1 cellular context compared by ENCODE assay signal in the genomic region with DNA sequence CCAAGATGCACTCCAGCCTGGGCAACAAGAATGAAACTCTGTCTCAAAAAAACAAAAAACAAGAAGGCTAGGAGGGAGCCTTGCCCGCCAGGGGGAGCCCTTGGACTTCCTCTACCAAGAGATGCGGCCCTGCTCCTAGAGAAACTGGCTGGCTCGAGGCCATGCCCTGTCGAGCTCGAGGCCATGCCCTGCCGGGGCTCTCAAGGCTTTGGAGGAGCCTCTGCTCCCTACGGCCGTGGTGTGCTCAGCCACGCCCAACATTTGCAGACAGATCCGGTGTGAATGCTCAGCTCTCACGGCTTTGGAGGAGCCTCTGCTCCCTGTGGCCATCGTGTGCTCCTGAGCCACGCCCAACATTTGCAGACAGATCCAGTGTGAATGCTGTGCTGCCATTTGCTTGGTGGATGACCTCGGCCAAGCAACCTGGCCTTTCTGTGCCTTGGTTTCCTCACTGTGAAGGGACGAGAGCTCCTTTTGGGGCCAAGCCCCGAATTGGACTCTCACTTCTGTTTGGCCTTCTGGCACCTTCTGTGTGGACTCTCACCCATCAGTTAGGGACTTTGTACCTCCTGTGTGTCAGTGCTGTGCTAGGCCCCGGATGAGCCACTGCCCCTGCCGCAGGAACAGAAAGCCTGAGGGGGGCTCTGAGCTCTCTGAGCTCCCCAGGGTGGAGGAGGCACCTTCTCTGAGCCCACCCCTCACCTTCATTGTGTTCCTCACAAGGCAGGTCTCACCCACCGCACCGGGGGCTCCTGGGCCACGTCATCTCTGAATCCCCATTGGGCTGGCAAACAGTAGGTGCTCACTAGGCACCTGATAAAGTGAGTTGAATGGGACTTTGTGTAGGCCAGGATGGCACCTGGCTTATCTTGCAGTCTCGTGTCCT.
TF ChIP-seq lines count a peak whose summit lies in the region.

No MANE protein-coding gene starts in this region.

TF ChIP-seq in GM12878, 131 proteins besides CTCF, POLR2A, EP300 and RAD21 (continues in another document):
- peak; percentile 78 for TF ChIP-seq YY1 (IDR thresholded peaks at IDR 0.05; ENCODE audit: low read depth, low read length)
- TF ChIP-seq POU2F2 (IDR thresholded peaks at IDR 0.05; ENCODE audit: borderline replicate concordance, low read depth, low read length), result peak; percentile 45; the same call in 1 of the 3 replicates
- TF ChIP-seq ZNF384 (IDR thresholded peaks at IDR 0.05; ENCODE audit: borderline replicate concordance, low read depth, low read length), result peak; percentile 60
- TF ChIP-seq SPI1 (IDR thresholded peaks at IDR 0.05; ENCODE audit: borderline replicate concordance, insufficient read depth, low read depth, low read length), result no peak
- no peak; the same call in 1 of the 2 replicates for TF ChIP-seq MXI1 (IDR thresholded peaks at IDR 0.05; ENCODE audit: low read depth, low read length)
- TF ChIP-seq, protein P1, sequence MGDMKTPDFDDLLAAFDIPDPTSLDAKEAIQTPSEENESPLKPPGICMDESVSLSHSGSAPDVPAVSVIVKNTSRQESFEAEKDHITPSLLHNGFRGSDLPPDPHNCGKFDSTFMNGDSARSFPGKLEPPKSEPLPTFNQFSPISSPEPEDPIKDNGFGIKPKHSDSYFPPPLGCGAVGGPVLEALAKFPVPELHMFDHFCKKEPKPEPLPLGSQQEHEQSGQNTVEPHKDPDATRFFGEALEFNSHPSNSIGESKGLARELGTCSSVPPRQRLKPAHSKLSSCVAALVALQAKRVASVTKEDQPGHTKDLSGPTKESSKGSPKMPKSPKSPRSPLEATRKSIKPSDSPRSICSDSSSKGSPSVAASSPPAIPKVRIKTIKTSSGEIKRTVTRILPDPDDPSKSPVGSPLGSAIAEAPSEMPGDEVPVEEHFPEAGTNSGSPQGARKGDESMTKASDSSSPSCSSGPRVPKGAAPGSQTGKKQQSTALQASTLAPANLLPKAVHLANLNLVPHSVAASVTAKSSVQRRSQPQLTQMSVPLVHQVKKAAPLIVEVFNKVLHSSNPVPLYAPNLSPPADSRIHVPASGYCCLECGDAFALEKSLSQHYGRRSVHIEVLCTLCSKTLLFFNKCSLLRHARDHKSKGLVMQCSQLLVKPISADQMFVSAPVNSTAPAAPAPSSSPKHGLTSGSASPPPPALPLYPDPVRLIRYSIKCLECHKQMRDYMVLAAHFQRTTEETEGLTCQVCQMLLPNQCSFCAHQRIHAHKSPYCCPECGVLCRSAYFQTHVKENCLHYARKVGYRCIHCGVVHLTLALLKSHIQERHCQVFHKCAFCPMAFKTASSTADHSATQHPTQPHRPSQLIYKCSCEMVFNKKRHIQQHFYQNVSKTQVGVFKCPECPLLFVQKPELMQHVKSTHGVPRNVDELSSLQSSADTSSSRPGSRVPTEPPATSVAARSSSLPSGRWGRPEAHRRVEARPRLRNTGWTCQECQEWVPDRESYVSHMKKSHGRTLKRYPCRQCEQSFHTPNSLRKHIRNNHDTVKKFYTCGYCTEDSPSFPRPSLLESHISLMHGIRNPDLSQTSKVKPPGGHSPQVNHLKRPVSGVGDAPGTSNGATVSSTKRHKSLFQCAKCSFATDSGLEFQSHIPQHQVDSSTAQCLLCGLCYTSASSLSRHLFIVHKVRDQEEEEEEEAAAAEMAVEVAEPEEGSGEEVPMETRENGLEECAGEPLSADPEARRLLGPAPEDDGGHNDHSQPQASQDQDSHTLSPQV (IDR thresholded peaks at IDR 0.05), result peak; percentile 37; the same call in 1 of the 2 replicates
- TF ChIP-seq, protein P2, sequence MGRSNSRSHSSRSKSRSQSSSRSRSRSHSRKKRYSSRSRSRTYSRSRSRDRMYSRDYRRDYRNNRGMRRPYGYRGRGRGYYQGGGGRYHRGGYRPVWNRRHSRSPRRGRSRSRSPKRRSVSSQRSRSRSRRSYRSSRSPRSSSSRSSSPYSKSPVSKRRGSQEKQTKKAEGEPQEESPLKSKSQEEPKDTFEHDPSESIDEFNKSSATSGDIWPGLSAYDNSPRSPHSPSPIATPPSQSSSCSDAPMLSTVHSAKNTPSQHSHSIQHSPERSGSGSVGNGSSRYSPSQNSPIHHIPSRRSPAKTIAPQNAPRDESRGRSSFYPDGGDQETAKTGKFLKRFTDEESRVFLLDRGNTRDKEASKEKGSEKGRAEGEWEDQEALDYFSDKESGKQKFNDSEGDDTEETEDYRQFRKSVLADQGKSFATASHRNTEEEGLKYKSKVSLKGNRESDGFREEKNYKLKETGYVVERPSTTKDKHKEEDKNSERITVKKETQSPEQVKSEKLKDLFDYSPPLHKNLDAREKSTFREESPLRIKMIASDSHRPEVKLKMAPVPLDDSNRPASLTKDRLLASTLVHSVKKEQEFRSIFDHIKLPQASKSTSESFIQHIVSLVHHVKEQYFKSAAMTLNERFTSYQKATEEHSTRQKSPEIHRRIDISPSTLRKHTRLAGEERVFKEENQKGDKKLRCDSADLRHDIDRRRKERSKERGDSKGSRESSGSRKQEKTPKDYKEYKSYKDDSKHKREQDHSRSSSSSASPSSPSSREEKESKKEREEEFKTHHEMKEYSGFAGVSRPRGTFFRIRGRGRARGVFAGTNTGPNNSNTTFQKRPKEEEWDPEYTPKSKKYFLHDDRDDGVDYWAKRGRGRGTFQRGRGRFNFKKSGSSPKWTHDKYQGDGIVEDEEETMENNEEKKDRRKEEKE (IDR thresholded peaks at IDR 0.05), result no peak
- TF ChIP-seq IKZF1 (conservative IDR thresholded peaks at IDR 0.05), result 0 out of 2 replicates have a peak, but pooled peaks have one; percentile 17
- no peak for TF ChIP-seq ZNF622 (IDR thresholded peaks at IDR 0.05)
- TF ChIP-seq, protein P3, sequence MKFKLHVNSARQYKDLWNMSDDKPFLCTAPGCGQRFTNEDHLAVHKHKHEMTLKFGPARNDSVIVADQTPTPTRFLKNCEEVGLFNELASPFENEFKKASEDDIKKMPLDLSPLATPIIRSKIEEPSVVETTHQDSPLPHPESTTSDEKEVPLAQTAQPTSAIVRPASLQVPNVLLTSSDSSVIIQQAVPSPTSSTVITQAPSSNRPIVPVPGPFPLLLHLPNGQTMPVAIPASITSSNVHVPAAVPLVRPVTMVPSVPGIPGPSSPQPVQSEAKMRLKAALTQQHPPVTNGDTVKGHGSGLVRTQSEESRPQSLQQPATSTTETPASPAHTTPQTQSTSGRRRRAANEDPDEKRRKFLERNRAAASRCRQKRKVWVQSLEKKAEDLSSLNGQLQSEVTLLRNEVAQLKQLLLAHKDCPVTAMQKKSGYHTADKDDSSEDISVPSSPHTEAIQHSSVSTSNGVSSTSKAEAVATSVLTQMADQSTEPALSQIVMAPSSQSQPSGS (IDR thresholded peaks at IDR 0.05; ENCODE audit: low read length), result no peak
- TF ChIP-seq ZNF24 (IDR thresholded peaks at IDR 0.05), result 0 out of 2 replicates have a peak, but pooled peaks have one; percentile 13
- 0 out of 2 replicates have a peak, but pooled peaks have one; percentile 15 for TF ChIP-seq RUNX3 (IDR thresholded peaks at IDR 0.05; ENCODE audit: low read length)
- TF ChIP-seq, protein P4, sequence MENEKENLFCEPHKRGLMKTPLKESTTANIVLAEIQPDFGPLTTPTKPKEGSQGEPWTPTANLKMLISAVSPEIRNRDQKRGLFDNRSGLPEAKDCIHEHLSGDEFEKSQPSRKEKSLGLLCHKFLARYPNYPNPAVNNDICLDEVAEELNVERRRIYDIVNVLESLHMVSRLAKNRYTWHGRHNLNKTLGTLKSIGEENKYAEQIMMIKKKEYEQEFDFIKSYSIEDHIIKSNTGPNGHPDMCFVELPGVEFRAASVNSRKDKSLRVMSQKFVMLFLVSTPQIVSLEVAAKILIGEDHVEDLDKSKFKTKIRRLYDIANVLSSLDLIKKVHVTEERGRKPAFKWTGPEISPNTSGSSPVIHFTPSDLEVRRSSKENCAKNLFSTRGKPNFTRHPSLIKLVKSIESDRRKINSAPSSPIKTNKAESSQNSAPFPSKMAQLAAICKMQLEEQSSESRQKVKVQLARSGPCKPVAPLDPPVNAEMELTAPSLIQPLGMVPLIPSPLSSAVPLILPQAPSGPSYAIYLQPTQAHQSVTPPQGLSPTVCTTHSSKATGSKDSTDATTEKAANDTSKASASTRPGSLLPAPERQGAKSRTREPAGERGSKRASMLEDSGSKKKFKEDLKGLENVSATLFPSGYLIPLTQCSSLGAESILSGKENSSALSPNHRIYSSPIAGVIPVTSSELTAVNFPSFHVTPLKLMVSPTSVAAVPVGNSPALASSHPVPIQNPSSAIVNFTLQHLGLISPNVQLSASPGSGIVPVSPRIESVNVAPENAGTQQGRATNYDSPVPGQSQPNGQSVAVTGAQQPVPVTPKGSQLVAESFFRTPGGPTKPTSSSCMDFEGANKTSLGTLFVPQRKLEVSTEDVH (IDR thresholded peaks at IDR 0.05; ENCODE audit: low read depth, partially characterized antibody), result no peak
- TF ChIP-seq, protein P5, sequence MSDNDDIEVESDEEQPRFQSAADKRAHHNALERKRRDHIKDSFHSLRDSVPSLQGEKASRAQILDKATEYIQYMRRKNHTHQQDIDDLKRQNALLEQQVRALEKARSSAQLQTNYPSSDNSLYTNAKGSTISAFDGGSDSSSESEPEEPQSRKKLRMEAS (IDR thresholded peaks at IDR 0.05; ENCODE audit: low read depth, low read length), result peak; percentile 83
- no peak for TF ChIP-seq SMAD5 (IDR thresholded peaks at IDR 0.05; ENCODE audit: low read depth)
- TF ChIP-seq, protein P6, sequence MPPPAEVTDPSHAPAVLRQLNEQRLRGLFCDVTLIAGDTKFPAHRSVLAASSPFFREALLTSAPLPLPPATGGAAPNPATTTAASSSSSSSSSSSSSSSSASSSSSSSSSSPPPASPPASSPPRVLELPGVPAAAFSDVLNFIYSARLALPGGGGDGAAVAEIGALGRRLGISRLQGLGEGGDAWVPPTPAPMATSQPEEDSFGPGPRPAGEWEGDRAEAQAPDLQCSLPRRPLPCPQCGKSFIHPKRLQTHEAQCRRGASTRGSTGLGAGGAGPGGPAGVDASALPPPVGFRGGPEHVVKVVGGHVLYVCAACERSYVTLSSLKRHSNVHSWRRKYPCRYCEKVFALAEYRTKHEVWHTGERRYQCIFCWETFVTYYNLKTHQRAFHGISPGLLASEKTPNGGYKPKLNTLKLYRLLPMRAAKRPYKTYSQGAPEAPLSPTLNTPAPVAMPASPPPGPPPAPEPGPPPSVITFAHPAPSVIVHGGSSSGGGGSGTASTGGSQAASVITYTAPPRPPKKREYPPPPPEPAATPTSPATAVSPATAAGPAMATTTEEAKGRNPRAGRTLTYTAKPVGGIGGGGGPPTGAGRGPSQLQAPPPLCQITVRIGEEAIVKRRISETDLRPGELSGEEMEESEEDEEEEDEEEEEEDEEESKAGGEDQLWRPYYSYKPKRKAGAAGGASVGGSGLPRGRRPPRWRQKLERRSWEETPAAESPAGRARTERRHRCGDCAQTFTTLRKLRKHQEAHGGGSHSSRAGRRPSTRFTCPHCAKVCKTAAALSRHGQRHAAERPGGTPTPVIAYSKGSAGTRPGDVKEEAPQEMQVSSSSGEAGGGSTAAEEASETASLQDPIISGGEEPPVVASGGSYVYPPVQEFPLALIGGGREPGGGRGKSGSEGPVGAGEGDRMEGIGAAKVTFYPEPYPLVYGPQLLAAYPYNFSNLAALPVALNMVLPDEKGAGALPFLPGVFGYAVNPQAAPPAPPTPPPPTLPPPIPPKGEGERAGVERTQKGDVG (CRISPR knock-in tag; IDR thresholded peaks at IDR 0.05), result no peak
- peak; percentile 42; the same call in 1 of the 2 replicates for TF ChIP-seq SMARCA5 (IDR thresholded peaks at IDR 0.05)
- TF ChIP-seq EGR1 (IDR thresholded peaks at IDR 0.05; ENCODE audit: borderline replicate concordance in 1 of 2, low read depth in 2 of 2, low read length in 2 of 2), result no peak
- no peak for TF ChIP-seq STAT1 (conservative IDR thresholded peaks at IDR 0.05)
- TF ChIP-seq SP1 (IDR thresholded peaks at IDR 0.05; ENCODE audit: low read depth, low read length), result no peak
- TF ChIP-seq FOXM1 (IDR thresholded peaks at IDR 0.05; ENCODE audit: low read depth, low read length), result no peak
- TF ChIP-seq, protein P7, sequence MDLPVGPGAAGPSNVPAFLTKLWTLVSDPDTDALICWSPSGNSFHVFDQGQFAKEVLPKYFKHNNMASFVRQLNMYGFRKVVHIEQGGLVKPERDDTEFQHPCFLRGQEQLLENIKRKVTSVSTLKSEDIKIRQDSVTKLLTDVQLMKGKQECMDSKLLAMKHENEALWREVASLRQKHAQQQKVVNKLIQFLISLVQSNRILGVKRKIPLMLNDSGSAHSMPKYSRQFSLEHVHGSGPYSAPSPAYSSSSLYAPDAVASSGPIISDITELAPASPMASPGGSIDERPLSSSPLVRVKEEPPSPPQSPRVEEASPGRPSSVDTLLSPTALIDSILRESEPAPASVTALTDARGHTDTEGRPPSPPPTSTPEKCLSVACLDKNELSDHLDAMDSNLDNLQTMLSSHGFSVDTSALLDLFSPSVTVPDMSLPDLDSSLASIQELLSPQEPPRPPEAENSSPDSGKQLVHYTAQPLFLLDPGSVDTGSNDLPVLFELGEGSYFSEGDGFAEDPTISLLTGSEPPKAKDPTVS (IDR thresholded peaks at IDR 0.05; ENCODE audit: low read depth, low read length), result 0 out of 2 replicates have a peak, but pooled peaks have one; percentile 31
- TF ChIP-seq, protein P8, sequence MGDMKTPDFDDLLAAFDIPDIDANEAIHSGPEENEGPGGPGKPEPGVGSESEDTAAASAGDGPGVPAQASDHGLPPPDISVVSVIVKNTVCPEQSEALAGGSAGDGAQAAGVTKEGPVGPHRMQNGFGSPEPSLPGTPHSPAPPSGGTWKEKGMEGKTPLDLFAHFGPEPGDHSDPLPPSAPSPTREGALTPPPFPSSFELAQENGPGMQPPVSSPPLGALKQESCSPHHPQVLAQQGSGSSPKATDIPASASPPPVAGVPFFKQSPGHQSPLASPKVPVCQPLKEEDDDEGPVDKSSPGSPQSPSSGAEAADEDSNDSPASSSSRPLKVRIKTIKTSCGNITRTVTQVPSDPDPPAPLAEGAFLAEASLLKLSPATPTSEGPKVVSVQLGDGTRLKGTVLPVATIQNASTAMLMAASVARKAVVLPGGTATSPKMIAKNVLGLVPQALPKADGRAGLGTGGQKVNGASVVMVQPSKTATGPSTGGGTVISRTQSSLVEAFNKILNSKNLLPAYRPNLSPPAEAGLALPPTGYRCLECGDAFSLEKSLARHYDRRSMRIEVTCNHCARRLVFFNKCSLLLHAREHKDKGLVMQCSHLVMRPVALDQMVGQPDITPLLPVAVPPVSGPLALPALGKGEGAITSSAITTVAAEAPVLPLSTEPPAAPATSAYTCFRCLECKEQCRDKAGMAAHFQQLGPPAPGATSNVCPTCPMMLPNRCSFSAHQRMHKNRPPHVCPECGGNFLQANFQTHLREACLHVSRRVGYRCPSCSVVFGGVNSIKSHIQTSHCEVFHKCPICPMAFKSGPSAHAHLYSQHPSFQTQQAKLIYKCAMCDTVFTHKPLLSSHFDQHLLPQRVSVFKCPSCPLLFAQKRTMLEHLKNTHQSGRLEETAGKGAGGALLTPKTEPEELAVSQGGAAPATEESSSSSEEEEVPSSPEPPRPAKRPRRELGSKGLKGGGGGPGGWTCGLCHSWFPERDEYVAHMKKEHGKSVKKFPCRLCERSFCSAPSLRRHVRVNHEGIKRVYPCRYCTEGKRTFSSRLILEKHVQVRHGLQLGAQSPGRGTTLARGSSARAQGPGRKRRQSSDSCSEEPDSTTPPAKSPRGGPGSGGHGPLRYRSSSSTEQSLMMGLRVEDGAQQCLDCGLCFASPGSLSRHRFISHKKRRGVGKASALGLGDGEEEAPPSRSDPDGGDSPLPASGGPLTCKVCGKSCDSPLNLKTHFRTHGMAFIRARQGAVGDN (IDR thresholded peaks at IDR 0.05), result peak; percentile 96
- peak; percentile 98 for TF ChIP-seq SMC3 (IDR thresholded peaks at IDR 0.05; ENCODE audit: borderline replicate concordance, low read length)
- no peak for TF ChIP-seq RELA (IDR thresholded peaks at IDR 0.05; ENCODE audit: borderline replicate concordance, partially characterized antibody)
- TF ChIP-seq, protein P9, sequence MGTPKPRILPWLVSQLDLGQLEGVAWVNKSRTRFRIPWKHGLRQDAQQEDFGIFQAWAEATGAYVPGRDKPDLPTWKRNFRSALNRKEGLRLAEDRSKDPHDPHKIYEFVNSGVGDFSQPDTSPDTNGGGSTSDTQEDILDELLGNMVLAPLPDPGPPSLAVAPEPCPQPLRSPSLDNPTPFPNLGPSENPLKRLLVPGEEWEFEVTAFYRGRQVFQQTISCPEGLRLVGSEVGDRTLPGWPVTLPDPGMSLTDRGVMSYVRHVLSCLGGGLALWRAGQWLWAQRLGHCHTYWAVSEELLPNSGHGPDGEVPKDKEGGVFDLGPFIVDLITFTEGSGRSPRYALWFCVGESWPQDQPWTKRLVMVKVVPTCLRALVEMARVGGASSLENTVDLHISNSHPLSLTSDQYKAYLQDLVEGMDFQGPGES (IDR thresholded peaks at IDR 0.05), result no peak
